In the genomic region with DNA sequence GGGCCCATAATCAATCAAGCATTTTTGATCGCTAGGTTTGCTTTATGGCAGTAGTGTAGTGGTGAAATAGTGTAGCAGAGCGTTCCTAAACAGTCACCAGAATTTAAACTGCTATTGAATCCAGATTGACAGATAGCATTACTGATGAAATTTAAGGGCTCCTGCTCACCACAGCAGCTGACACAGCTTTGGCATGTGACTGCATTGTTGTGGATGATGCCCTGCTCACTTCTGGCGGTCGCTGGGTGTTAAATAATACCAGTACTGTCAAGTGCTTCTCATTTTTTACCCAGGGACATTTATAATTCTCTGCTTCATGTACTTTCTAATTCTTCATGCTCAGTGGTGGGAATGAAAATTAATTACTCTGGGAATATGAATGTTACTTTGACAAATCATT, we compare ENCODE assay signal across 37 cellular contexts.
"Had no signal": no experiment of that assay in that cellular context is flagged by ENCODE, and none has a peak within 500 bp of the region (broad histone marks: within the 10 kb centered on the region; RNA-seq: fewer than 3 reads in every experiment).

No MANE protein-coding gene starts in this region.

- ATAC-seq: activated CD8-positive, alpha-beta T cell treated with anti-CD3 and anti-CD28 coated beads for 36 hours; PC-3; Right ventricle myocardium inferior had no signal

- DNase-seq: activated CD4-positive, alpha-beta T cell treated with anti-CD3 and anti-CD28 coated beads, Interleukin-2, amount 10 ng/mL, durations not matched to agents 24 days and 14 days; activated CD4-positive, alpha-beta T cell treated with anti-CD3 and anti-CD28 coated beads, Interleukin-2, amount 50 U/mL, for 4 hours; activated CD4-positive, CD25-positive, alpha-beta regulatory T cell; activated CD8-positive, alpha-beta T cell treated with anti-CD3 and anti-CD28 coated beads for 36 hours; activated gamma-delta T cell; activated naive CD4-positive, alpha-beta T cell treated with Interleukin-2 at 50 U/mL for 16 hours; activated naive CD8-positive, alpha-beta T cell treated with anti-CD3 and anti-CD28 coated beads, Interleukin-2, amount 10 ng/mL, durations not matched to agents 7 days and 5 days; activated T-cell treated with anti-CD3 and anti-CD28 coated beads, Interleukin-2, amount 50 U/mL, for 24 hours; Kasumi-1; KG1; MM.1S; MV-4-11; NCI-H1092; NCI-H1436 treated with DMSO at 0.1 percent for 48 hours; NCI-H1694 treated with DMSO at 0.1 percent for 48 hours; NCI-H2029; NCI-H2107; NCI-H226; NCI-H446 treated with DMSO at 0.1 percent for 48 hours; NCI-H524; NCI-H69; NCI-H82; NK-92 treated with Interleukin-12 subunit alpha and Interleukin-12 subunit beta, amount 100 ng/mL, for 24 hours; PC-3; SIG-M5; SW 1271; T-helper 1 cell; T-helper 2 cell; T-helper 9 cell had no signal

- H3K4me1 Mint-ChIP-seq: activated CD4-positive, alpha-beta T cell treated with anti-CD3 and anti-CD28 coated beads, Interleukin-2, amount 10 ng/mL, durations not matched to agents 24 days and 14 days; activated naive CD4-positive, alpha-beta T cell treated with anti-CD3 and anti-CD28 coated beads, Interleukin-2, amount 50 U/mL, for 24 hours; activated naive CD8-positive, alpha-beta T cell treated with anti-CD3 and anti-CD28 coated beads, Interleukin-2, amount 10 ng/mL, durations not matched to agents 7 days and 5 days; central memory CD8-positive, alpha-beta T cell had no signal

- H3K36me3 Mint-ChIP-seq: activated naive CD4-positive, alpha-beta T cell treated with anti-CD3 and anti-CD28 coated beads, Interleukin-2, amount 50 U/mL, for 24 hours; activated naive CD8-positive, alpha-beta T cell treated with anti-CD3 and anti-CD28 coated beads, Interleukin-2, amount 10 ng/mL, durations not matched to agents 7 days and 5 days had no signal

- H3K4me3 Mint-ChIP-seq: activated CD4-positive, alpha-beta T cell treated with anti-CD3 and anti-CD28 coated beads, Interleukin-2, amount 10 ng/mL, durations not matched to agents 24 days and 14 days; activated CD8-positive, alpha-beta T cell treated with anti-CD3 and anti-CD28 coated beads for 36 hours; activated naive CD4-positive, alpha-beta T cell treated with anti-CD3 and anti-CD28 coated beads, Interleukin-2, amount 50 U/mL, for 24 hours; activated naive CD8-positive, alpha-beta T cell treated with anti-CD3 and anti-CD28 coated beads, Interleukin-2, amount 10 ng/mL, durations not matched to agents 7 days and 5 days; activated T-cell treated with anti-CD3 and anti-CD28 coated beads, Interleukin-2, amount 50 U/mL, for 24 hours; central memory CD8-positive, alpha-beta T cell had no signal

- H3K4me1 ChIP-seq: ascending aorta had no signal

- H3K27ac Mint-ChIP-seq: activated CD4-positive, alpha-beta T cell treated with anti-CD3 and anti-CD28 coated beads, Interleukin-2, amount 10 ng/mL, durations not matched to agents 24 days and 14 days; activated CD8-positive, alpha-beta T cell treated with anti-CD3 and anti-CD28 coated beads for 36 hours; activated naive CD4-positive, alpha-beta T cell treated with anti-CD3 and anti-CD28 coated beads, Interleukin-2, amount 50 U/mL, for 24 hours; activated naive CD8-positive, alpha-beta T cell treated with anti-CD3 and anti-CD28 coated beads, Interleukin-2, amount 10 ng/mL, durations not matched to agents 7 days and 5 days; activated T-cell treated with anti-CD3 and anti-CD28 coated beads, Interleukin-2, amount 50 U/mL, for 24 hours; activated T-helper 2 cell treated with anti-CD3 and anti-CD28 coated beads, Interferon-gamma antibody, Interleukin-2, Interleukin-4, amounts not matched to agents 10 μg/mL and 5 μg/mL and 100 μg/mL, durations not matched to agents 14 hours and 24 hours and 36 hours had no signal

- H3K27me3 Mint-ChIP-seq: activated CD4-positive, alpha-beta T cell treated with anti-CD3 and anti-CD28 coated beads, Interleukin-2, amount 10 ng/mL, durations not matched to agents 24 days and 14 days; activated CD8-positive, alpha-beta T cell treated with anti-CD3 and anti-CD28 coated beads for 36 hours; activated naive CD4-positive, alpha-beta T cell treated with anti-CD3 and anti-CD28 coated beads, Interleukin-2, amount 50 U/mL, for 24 hours; activated naive CD8-positive, alpha-beta T cell treated with anti-CD3 and anti-CD28 coated beads, Interleukin-2, amount 10 ng/mL, durations not matched to agents 7 days and 5 days; activated T-cell treated with anti-CD3 and anti-CD28 coated beads, Interleukin-2, amount 50 U/mL, for 24 hours; central memory CD8-positive, alpha-beta T cell had no signal

- H3K4me3 ChIP-seq: ascending aorta, cardiac muscle cell had no signal

- H3K9me3 ChIP-seq: ascending aorta had no signal

- H3K27ac ChIP-seq: ascending aorta, cardiac muscle cell, RWPE1, VCaP had no signal

- H3K36me3 ChIP-seq: ascending aorta, cardiac muscle cell had no signal

- H3K27me3 ChIP-seq: ascending aorta, cardiac muscle cell had no signal

- H3K9me3 Mint-ChIP-seq: activated CD4-positive, alpha-beta T cell treated with anti-CD3 and anti-CD28 coated beads, Interleukin-2, amount 10 ng/mL, durations not matched to agents 24 days and 14 days; activated CD8-positive, alpha-beta T cell treated with anti-CD3 and anti-CD28 coated beads for 36 hours; activated naive CD4-positive, alpha-beta T cell treated with anti-CD3 and anti-CD28 coated beads, Interleukin-2, amount 50 U/mL, for 24 hours; activated naive CD8-positive, alpha-beta T cell treated with anti-CD3 and anti-CD28 coated beads, Interleukin-2, amount 10 ng/mL, durations not matched to agents 7 days and 5 days; activated T-helper 2 cell treated with anti-CD3 and anti-CD28 coated beads, Interferon-gamma antibody, Interleukin-2, Interleukin-4, amounts not matched to agents 10 μg/mL and 5 μg/mL and 100 μg/mL, durations not matched to agents 14 hours and 24 hours and 36 hours had no signal
